1 cellular context compared by ENCODE assay signal in genomic region chrX:119417842-119418241, GRCh38.
TF ChIP-seq lines count a peak whose summit lies in the region.

No MANE protein-coding gene starts in this region.

TF ChIP-seq in A549, 52 proteins besides CTCF, POLR2A, EP300 and RAD21 (continued from another document):
- TF ChIP-seq USF2 (IDR thresholded peaks at IDR 0.05) (no peak), FOXS1 (CRISPR knock-in tag; IDR thresholded peaks at IDR 0.05) (no peak), ZC3H11A (IDR thresholded peaks at IDR 0.05) (no peak)
